ENCODE assay signal across 8 cellular contexts in genomic region chr18:36688020-36688965, GRCh38.
DNase-seq lines count a peak whose midpoint lies in the region; ATAC-seq and TF ChIP-seq lines count a peak whose summit lies in the region.

No MANE protein-coding gene starts in this region.

- no peak overlapping the region for H2AK5ac ChIP-seq in neuronal stem cell (ENCODE audit: low read depth, low read length)

- no peak overlapping the region for H3K27ac Mint-ChIP-seq in natural killer cell
- no peak overlapping the region for H3K27ac Mint-ChIP-seq in natural killer cell treated with Interleukin-12 subunit alpha and Interleukin-12 subunit beta and Interleukin-15 and Interleukin-18, amount 100 ng/mL, for 72 hours

- H2BK15ac ChIP-seq in neuronal stem cell (ENCODE audit: low read length): no peak overlapping the region

- H3K9me3 Mint-ChIP-seq in natural killer cell: peaks cover 0 to 2% of the 10 kb centered on the region in 2 donors
- peaks cover 2% of the 10 kb centered on the region for H3K9me3 Mint-ChIP-seq in natural killer cell treated with Interleukin-12 subunit alpha and Interleukin-12 subunit beta and Interleukin-15 and Interleukin-18, amount 100 ng/mL, for 72 hours

- H3K4ac ChIP-seq in neuronal stem cell (ENCODE audit: low read length): no peak overlapping the region

- ATAC-seq in natural killer cell: peak in 1 of 3 donors; percentile 66
- ATAC-seq in natural killer cell treated with Interleukin-12 subunit alpha and Interleukin-12 subunit beta and Interleukin-15 and Interleukin-18, amount 100 ng/mL, for 72 hours: no peak
- peak; percentile 69 for ATAC-seq in HG02973 (IDR thresholded peaks at IDR 0.05; ENCODE audit: unreplicated experiment)

- H3K27me3 Mint-ChIP-seq in natural killer cell (ENCODE audit: low read depth in 2 of 2): peaks cover 2 to 8% of the 10 kb centered on the region in 2 donors
- peaks cover 8 to 24% of the 10 kb centered on the region in 2 donors for H3K27me3 Mint-ChIP-seq in natural killer cell treated with Interleukin-12 subunit alpha and Interleukin-12 subunit beta and Interleukin-15 and Interleukin-18, amount 100 ng/mL, for 72 hours

- intact Hi-C loops in natural killer cell (cut with micrococcal nuclease): loop anchor here (1.0 kb wide), 1 partner anchor 121 kb away; no protein-coding TSS in a partner anchor
- intact Hi-C loops in vagina (cut with DNase I): loop anchor here (5.0 kb wide), 1 partner anchor 69 kb away; no protein-coding TSS in a partner anchor

- H3K4me1 Mint-ChIP-seq in natural killer cell: no peaks in the 10 kb centered on the region
- H3K4me1 Mint-ChIP-seq in natural killer cell treated with Interleukin-12 subunit alpha and Interleukin-12 subunit beta and Interleukin-15 and Interleukin-18, amount 100 ng/mL, for 72 hours (ENCODE audit: low read depth in 2 of 2): no peaks in the 10 kb centered on the region

- H4K8ac ChIP-seq in neuronal stem cell (ENCODE audit: low read depth, low read length): no peak overlapping the region

- no peak overlapping the region for H2BK5ac ChIP-seq in neuronal stem cell (ENCODE audit: low read length)

- H3K9me3 ChIP-seq in neuronal stem cell (replicated peaks in 1 of 2; ENCODE audit: control insufficient read depth in 2 of 2, insufficient read depth in 1 of 2, low read depth in 1 of 2, low read length in 2 of 2) (peaks cover 4 to 13% of the 10 kb centered on the region in 2 donors), vagina (no peaks in the 10 kb centered on the region)

- no peak for TF ChIP-seq POLR2A in vagina (IDR thresholded peaks at IDR 0.05)

- no peaks in the 10 kb centered on the region for H3K79me1 ChIP-seq in neuronal stem cell (ENCODE audit: low read depth, low read length)

- no peak overlapping the region for H2BK12ac ChIP-seq in neuronal stem cell (ENCODE audit: low read length)

- H3K4me3 Mint-ChIP-seq in natural killer cell: no peak overlapping the region
- no peak overlapping the region for H3K4me3 Mint-ChIP-seq in natural killer cell treated with Interleukin-12 subunit alpha and Interleukin-12 subunit beta and Interleukin-15 and Interleukin-18, amount 100 ng/mL, for 72 hours

- H3K23ac ChIP-seq in neuronal stem cell (ENCODE audit: low read depth, low read length, poor library complexity): no peak overlapping the region

- H3K27me3 ChIP-seq in neuronal stem cell (ENCODE audit: control insufficient read depth in 3 of 3, insufficient read depth in 3 of 3, low read depth in 1 of 3, low read length in 3 of 3): peaks cover 0 to 2% (median 0%) of the 10 kb centered on the region in 3 experiments
- H3K27me3 ChIP-seq in vagina: no peaks in the 10 kb centered on the region

- DNase-seq in natural killer cell (no peak), NCI-H345 treated with DMSO at 0.1 percent for 48 hours (lab: John Stamatoyannopoulos, UW; ENCODE audit: unreplicated experiment) (peak; percentile 11), fibroblast of mammary gland (ENCODE audit: low read depth) (peak; percentile 75), neuronal stem cell (ENCODE audit: low spot score) (peak; percentile 59), vagina (ENCODE audit: extremely low spot score in 2 of 2) (no peak)
- DNase-seq in natural killer cell treated with Interleukin-12 subunit alpha and Interleukin-12 subunit beta and Interleukin-15 and Interleukin-18, amount 100 ng/mL, for 72 hours (ENCODE audit: low spot score): no peak
- peak; percentile 69 for DNase-seq in activated CD8-positive, alpha-beta memory T cell treated with anti-CD3 and anti-CD28 coated beads, Interleukin-2, amount 50 U/mL, for 48 hours

- no peak overlapping the region for H3K9ac ChIP-seq in neuronal stem cell (ENCODE audit: low read depth, low read length, poor library complexity)

- TF ChIP-seq CTCF in natural killer cell (IDR thresholded peaks at IDR 0.05) (peak; percentile 62), fibroblast of mammary gland (conservative IDR thresholded peaks at IDR 0.05; ENCODE audit: control insufficient read depth, insufficient read depth, low read depth, low read length) (peak; percentile 99), vagina (IDR thresholded peaks at IDR 0.05) (peak in 2 of 3 experiments; percentile 83 to 89)

- WGBS in neuronal stem cell (ENCODE audit: extremely low coverage in 2 of 2, insufficient read length in 2 of 2, insufficient replicate concordance in 1 of 2), 2 donors: no CpG with 5 or more reads among the region's 3 CpGs

- H3K27ac ChIP-seq in neuronal stem cell (replicated peaks; ENCODE audit: low read length) (no peak overlapping the region), vagina (no peak overlapping the region)

- H3K36me3 ChIP-seq in neuronal stem cell (replicated peaks in 1 of 2; ENCODE audit: control insufficient read depth in 2 of 2, insufficient read depth in 2 of 2, low read length in 2 of 2) (peaks cover 12 to 62% of the 10 kb centered on the region in 2 donors), vagina (no peaks in the 10 kb centered on the region)

- no peak overlapping the region for H2BK120ac ChIP-seq in neuronal stem cell (ENCODE audit: low read depth, low read length)

- no peak overlapping the region for H3K4me3 ChIP-seq in fibroblast of mammary gland (ENCODE audit: control insufficient read depth, low read depth, low read length)
- H3K4me3 ChIP-seq in neuronal stem cell (ENCODE audit: low read length in 2 of 2): no peak overlapping the region
- no peak overlapping the region for H3K4me3 ChIP-seq in vagina

- H3K36me3 Mint-ChIP-seq in natural killer cell: no peaks in the 10 kb centered on the region
- no peaks in the 10 kb centered on the region for H3K36me3 Mint-ChIP-seq in natural killer cell treated with Interleukin-12 subunit alpha and Interleukin-12 subunit beta and Interleukin-15 and Interleukin-18, amount 100 ng/mL, for 72 hours

- H3K14ac ChIP-seq in neuronal stem cell (ENCODE audit: low read length): no peak overlapping the region

- H3K4me1 ChIP-seq in neuronal stem cell (ENCODE audit: control insufficient read depth in 2 of 2, insufficient read depth in 1 of 2, low read depth in 1 of 2, low read length in 2 of 2) (peaks cover 0 to 1% of the 10 kb centered on the region in 2 donors), vagina (peaks cover 8% of the 10 kb centered on the region)

- H3K18ac ChIP-seq in neuronal stem cell (ENCODE audit: low read length): no peak overlapping the region

- H2AFZ ChIP-seq in neuronal stem cell (ENCODE audit: low read length): no peak overlapping the region

- H3K4me2 ChIP-seq in neuronal stem cell (ENCODE audit: insufficient read depth, low read length, poor library complexity, severe bottlenecking): no peak overlapping the region

- no peak overlapping the region for H4K91ac ChIP-seq in neuronal stem cell (ENCODE audit: low read depth, low read length, poor library complexity)

Comparison
In these comparisons a context has a peak if more than half of its experiments do, and no peak if none do; other contexts are left out.
1. DNase-seq: peak in NCI-H345 treated with DMSO at 0.1 percent for 48 hours (single experiment), activated CD8-positive, alpha-beta memory T cell treated with anti-CD3 and anti-CD28 coated beads, Interleukin-2, amount 50 U/mL, for 48 hours (single experiment), fibroblast of mammary gland (single experiment) and neuronal stem cell (single experiment); none in natural killer cell (single experiment), natural killer cell treated with Interleukin-12 subunit alpha and Interleukin-12 subunit beta and Interleukin-15 and Interleukin-18, amount 100 ng/mL, for 72 hours (single experiment) and vagina (0 of 2).
2. Peak in every context shown above with its lines, with median percentiles within 50 percentile points of each other: CTCF ChIP-seq.